17 cellular contexts compared by ENCODE assay signal in genomic region chr17:417691-418420, GRCh38. TPM values are rescaled to one million over a fixed set of nuclear protein-coding genes. Genes with fewer than 3 reads are reported as not detected.
DNase-seq lines count a peak whose midpoint lies in the region; ATAC-seq and TF ChIP-seq lines count a peak whose summit lies in the region.
"Had no signal": no experiment of that assay in that cellular context is flagged by ENCODE, and none has a peak within 500 bp of the region (broad histone marks: within the 10 kb centered on the region; RNA-seq: fewer than 3 reads in every experiment).

No MANE protein-coding gene starts in this region.

- H3K27ac Mint-ChIP-seq in activated CD4-positive, alpha-beta T cell treated with anti-CD3 and anti-CD28 coated beads, Interleukin-2, amount 10 ng/mL, durations not matched to agents 7 days and 5 days: peak overlapping the region; percentile 98
- H3K27ac Mint-ChIP-seq in Caco-2 (ENCODE audit: unreplicated experiment): peak overlapping the region; percentile 7
- peak overlapping the region; percentile 98 for H3K27ac Mint-ChIP-seq in activated CD8-positive, alpha-beta T cell treated with anti-CD3 and anti-CD28 coated beads, Interleukin-2, amount 10 ng/mL, durations not matched to agents 7 days and 5 days
- H3K27ac Mint-ChIP-seq in naive thymus-derived CD4-positive, alpha-beta T cell: peak overlapping the region; percentile 95 to 99 (median 97)

- no peak for TF ChIP-seq CTCF in Caco-2 (IDR thresholded peaks at IDR 0.05; ENCODE audit: insufficient read depth in 1 of 2, low read depth in 1 of 2, low read length in 1 of 2, severe bottlenecking in 1 of 2, unreplicated experiment in 1 of 2)

- H3K36me3 Mint-ChIP-seq in activated CD4-positive, alpha-beta T cell treated with anti-CD3 and anti-CD28 coated beads, Interleukin-2, amount 10 ng/mL, durations not matched to agents 7 days and 5 days (ENCODE audit: low read depth): peaks cover 28% of the 10 kb centered on the region
- no peaks in the 10 kb centered on the region for H3K36me3 Mint-ChIP-seq in Caco-2 (ENCODE audit: insufficient read depth, unreplicated experiment)
- peaks cover 30% of the 10 kb centered on the region for H3K36me3 Mint-ChIP-seq in activated CD8-positive, alpha-beta T cell treated with anti-CD3 and anti-CD28 coated beads, Interleukin-2, amount 10 ng/mL, durations not matched to agents 7 days and 5 days (ENCODE audit: low read depth)
- H3K36me3 Mint-ChIP-seq in naive thymus-derived CD4-positive, alpha-beta T cell: peaks cover 0 to 25% (median 5%) of the 10 kb centered on the region in 5 donors

- no peak overlapping the region for H3K4me3 ChIP-seq in Caco-2 (ENCODE audit: low read depth, low read length)
- H3K4me3 ChIP-seq in naive thymus-derived CD4-positive, alpha-beta T cell (ENCODE audit: low read length): peak overlapping the region; percentile 4
- H3K4me3 ChIP-seq: smooth muscle cell had no signal

- peaks cover 84% of the 10 kb centered on the region for H3K4me1 Mint-ChIP-seq in activated CD4-positive, alpha-beta T cell treated with anti-CD3 and anti-CD28 coated beads, Interleukin-2, amount 10 ng/mL, durations not matched to agents 7 days and 5 days
- peaks cover 7% of the 10 kb centered on the region for H3K4me1 Mint-ChIP-seq in Caco-2 (ENCODE audit: low read depth, unreplicated experiment)
- peaks cover 91% of the 10 kb centered on the region for H3K4me1 Mint-ChIP-seq in activated CD8-positive, alpha-beta T cell treated with anti-CD3 and anti-CD28 coated beads, Interleukin-2, amount 10 ng/mL, durations not matched to agents 7 days and 5 days (ENCODE audit: low read depth)
- peaks cover 46 to 92% (median 83%) of the 10 kb centered on the region in 7 donors for H3K4me1 Mint-ChIP-seq in naive thymus-derived CD4-positive, alpha-beta T cell
- H3K4me1 Mint-ChIP-seq: mesothelial cell of epicardium had no signal

- peak overlapping the region; percentile 88 for H3K4me3 Mint-ChIP-seq in activated CD4-positive, alpha-beta T cell treated with anti-CD3 and anti-CD28 coated beads, Interleukin-2, amount 10 ng/mL, durations not matched to agents 7 days and 5 days
- H3K4me3 Mint-ChIP-seq in Caco-2 (ENCODE audit: unreplicated experiment): no peak overlapping the region
- H3K4me3 Mint-ChIP-seq in activated CD8-positive, alpha-beta T cell treated with anti-CD3 and anti-CD28 coated beads, Interleukin-2, amount 10 ng/mL, durations not matched to agents 7 days and 5 days: peak overlapping the region; percentile 86
- H3K4me3 Mint-ChIP-seq in naive thymus-derived CD4-positive, alpha-beta T cell: peak overlapping the region; percentile 78 to 98 (median 92)
- H3K4me3 Mint-ChIP-seq: mesothelial cell of epicardium had no signal

- peak overlapping the region; percentile 88 for H3K27ac ChIP-seq in naive thymus-derived CD4-positive, alpha-beta T cell (ENCODE audit: low read depth, low read length)
- H3K27ac ChIP-seq: C4-2B had no signal

- H3K4me1 ChIP-seq in Caco-2: peaks cover 18% of the 10 kb centered on the region; the same call in 1 of the 2 replicates
- H3K4me1 ChIP-seq in naive thymus-derived CD4-positive, alpha-beta T cell (ENCODE audit: control insufficient read depth in 2 of 2, insufficient read depth in 2 of 2, low read length in 2 of 2): peaks cover 48 to 78% of the 10 kb centered on the region in 2 donors

- no peaks in the 10 kb centered on the region for H3K9me3 Mint-ChIP-seq in activated CD4-positive, alpha-beta T cell treated with anti-CD3 and anti-CD28 coated beads, Interleukin-2, amount 10 ng/mL, durations not matched to agents 7 days and 5 days
- peaks cover 11% of the 10 kb centered on the region for H3K9me3 Mint-ChIP-seq in Caco-2 (ENCODE audit: unreplicated experiment)
- H3K9me3 Mint-ChIP-seq in activated CD8-positive, alpha-beta T cell treated with anti-CD3 and anti-CD28 coated beads, Interleukin-2, amount 10 ng/mL, durations not matched to agents 7 days and 5 days (ENCODE audit: insufficient read depth): no peaks in the 10 kb centered on the region
- peaks cover 0 to 3% (median 0%) of the 10 kb centered on the region in 11 donors for H3K9me3 Mint-ChIP-seq in naive thymus-derived CD4-positive, alpha-beta T cell

- no TSS peak for BruUV-seq in Caco-2 (replicated peaks; lab: Mats Ljungman, UMichigan)

- no peaks in the 10 kb centered on the region for H3K36me3 ChIP-seq in Caco-2 (ENCODE audit: control insufficient read depth, insufficient read depth, low read length)
- H3K36me3 ChIP-seq in naive thymus-derived CD4-positive, alpha-beta T cell (ENCODE audit: control insufficient read depth in 2 of 3, insufficient read depth in 3 of 3, low read length in 3 of 3): no peaks in the 10 kb centered on the region

- no peaks in the 10 kb centered on the region for H3K27me3 Mint-ChIP-seq in activated CD4-positive, alpha-beta T cell treated with anti-CD3 and anti-CD28 coated beads, Interleukin-2, amount 10 ng/mL, durations not matched to agents 7 days and 5 days
- H3K27me3 Mint-ChIP-seq in Caco-2 (ENCODE audit: insufficient read depth, unreplicated experiment): no peaks in the 10 kb centered on the region
- no peaks in the 10 kb centered on the region for H3K27me3 Mint-ChIP-seq in activated CD8-positive, alpha-beta T cell treated with anti-CD3 and anti-CD28 coated beads, Interleukin-2, amount 10 ng/mL, durations not matched to agents 7 days and 5 days (ENCODE audit: low read depth)
- H3K27me3 Mint-ChIP-seq in naive thymus-derived CD4-positive, alpha-beta T cell: peaks cover 0 to 2% (median 0%) of the 10 kb centered on the region in 5 donors

- CTCF ChIA-PET in activated CD4-positive, alpha-beta T cell treated with anti-CD3 and anti-CD28 coated beads, Interleukin-2, amount 10 ng/mL, durations not matched to agents 7 days and 5 days (lab: Charles Lee): interaction anchor here (0.6 to 1.9 kb wide), 7 partner anchors 9 to 578 kb away, joined by 3 to 6 read pairs (median 3); no protein-coding TSS in a partner anchor
- CTCF ChIA-PET in Caco-2 (lab: Charles Lee): no interaction called here
- CTCF ChIA-PET in activated CD8-positive, alpha-beta T cell treated with anti-CD3 and anti-CD28 coated beads, Interleukin-2, amount 10 ng/mL, durations not matched to agents 7 days and 5 days (lab: Charles Lee): interaction anchor here (0.9 to 2.8 kb wide), 3 partner anchors 282 to 335 kb away, joined by 3 to 15 read pairs (median 11); no protein-coding TSS in a partner anchor
- CTCF ChIA-PET in naive thymus-derived CD4-positive, alpha-beta T cell (lab: Charles Lee): interaction anchor here (1.0 kb wide), 1 partner anchor 81 kb away, joined by 4 read pairs; no protein-coding TSS in a partner anchor

- no peak for DNase-seq in activated CD4-positive, alpha-beta T cell treated with anti-CD3 and anti-CD28 coated beads, Interleukin-2, amount 10 ng/mL, durations not matched to agents 7 days and 5 days
- no peak for DNase-seq in activated CD4-positive, alpha-beta T cell treated with anti-CD3 and anti-CD28 coated beads for 1 hour
- no peak for DNase-seq in Caco-2
- no peak for DNase-seq in activated CD8-positive, alpha-beta T cell treated with anti-CD3 and anti-CD28 coated beads, Interleukin-2, amount 10 ng/mL, durations not matched to agents 7 days and 5 days
- DNase-seq in naive thymus-derived CD4-positive, alpha-beta T cell: no peak
- no peak for DNase-seq in NCI-H2107 (lab: John Stamatoyannopoulos, UW)
- no peak for DNase-seq in NCI-H2196 (lab: John Stamatoyannopoulos, UW; ENCODE audit: unreplicated experiment)
- DNase-seq: DMS79 treated with DMSO at 0.1 percent for 48 hours, NCI-H1105 treated with DMSO at 0.1 percent for 48 hours, NCI-H526 treated with DMSO at 0.1 percent for 48 hours, substantia nigra had no signal

- POLR2A ChIA-PET in activated CD4-positive, alpha-beta T cell treated with anti-CD3 and anti-CD28 coated beads, Interleukin-2, amount 10 ng/mL, durations not matched to agents 7 days and 5 days (lab: Charles Lee): no interaction called here
- POLR2A ChIA-PET in Caco-2 (lab: Charles Lee): no interaction called here
- POLR2A ChIA-PET in activated CD8-positive, alpha-beta T cell treated with anti-CD3 and anti-CD28 coated beads, Interleukin-2, amount 10 ng/mL, durations not matched to agents 7 days and 5 days (lab: Charles Lee): interaction anchor here (1.0 to 2.1 kb wide), 4 partner anchors 72 to 335 kb away, joined by 3 to 9 read pairs (median 4); no protein-coding TSS in a partner anchor
- POLR2A ChIA-PET in naive thymus-derived CD4-positive, alpha-beta T cell (lab: Charles Lee): interaction anchor here (0.5 to 2.1 kb wide), 10 partner anchors 21 to 142 kb away, joined by 3 to 14 read pairs (median 5); no protein-coding TSS in a partner anchor

- no peaks in the 10 kb centered on the region for H3K27me3 ChIP-seq in Caco-2 (replicated peaks; ENCODE audit: control insufficient read depth, insufficient read depth, low read length)
- no peaks in the 10 kb centered on the region for H3K27me3 ChIP-seq in naive thymus-derived CD4-positive, alpha-beta T cell (ENCODE audit: control insufficient read depth in 2 of 2, insufficient read depth in 2 of 2, low read length in 2 of 2)

- peaks cover 8% of the 10 kb centered on the region; the same call in 1 of the 2 replicates for H3K9me3 ChIP-seq in Caco-2
- H3K9me3 ChIP-seq in naive thymus-derived CD4-positive, alpha-beta T cell (ENCODE audit: control insufficient read depth in 2 of 3, low read length in 3 of 3): no peaks in the 10 kb centered on the region

- intact Hi-C loops in Caco-2 (cut with micrococcal nuclease; ENCODE audit: unreplicated experiment): no loop called here
- intact Hi-C loops in naive thymus-derived CD4-positive, alpha-beta T cell (cut with micrococcal nuclease): loop anchor here (1.0 to 2.0 kb wide), 2 partner anchors 8 to 19 kb away; a partner anchor contains a TSS

- no peak for ATAC-seq in activated CD8-positive, alpha-beta T cell treated with anti-CD3 and anti-CD28 coated beads, Interleukin-2, amount 10 ng/mL, durations not matched to agents 7 days and 5 days
- no peak for ATAC-seq in naive thymus-derived CD4-positive, alpha-beta T cell
- no peak for ATAC-seq in HG03571 (IDR thresholded peaks at IDR 0.05; ENCODE audit: unreplicated experiment)
- ATAC-seq: left lobe of liver had no signal

RNA-seq across cellular contexts. Expression of gene RFLNB, which starts 27.9 kb away (rescaled TPM):
- total RNA-seq in activated CD4-positive, alpha-beta T cell treated with anti-CD3 and anti-CD28 coated beads, Interleukin-2, amount 10 ng/mL, durations not matched to agents 7 days and 5 days: 100 to 1,000 TPM in 1 of 2 experiments, 10 to 100 TPM in 1; 93.4 to 101 TPM
- total RNA-seq in Caco-2 (2022): 1.5 and 1.7 TPM in 2 replicates
- total RNA-seq in activated CD8-positive, alpha-beta T cell treated with anti-CD3 and anti-CD28 coated beads, Interleukin-2, amount 10 ng/mL, durations not matched to agents 7 days and 5 days: 100 to 1,000 TPM; 165 to 166 TPM
- 100 to 1,000 TPM in 1 of 5 experiments, 10 to 100 TPM in 4; 53.9 to 180 (median 59.2) TPM for total RNA-seq in naive thymus-derived CD4-positive, alpha-beta T cell
- polyA plus RNA-seq in naive thymus-derived CD4-positive, alpha-beta T cell: 10 to 100 TPM; 38.8 to 43.9 TPM
- total RNA-seq: HT-29 had no signal

Comparison
In these comparisons a context has a peak if more than half of its experiments do, and no peak if none do; other contexts are left out.
1. H3K27ac Mint-ChIP-seq: peak in every context shown above with its lines; median percentile 98 in activated CD4-positive, alpha-beta T cell treated with anti-CD3 and anti-CD28 coated beads, Interleukin-2, amount 10 ng/mL, durations not matched to agents 7 days and 5 days; 98 in activated CD8-positive, alpha-beta T cell treated with anti-CD3 and anti-CD28 coated beads, Interleukin-2, amount 10 ng/mL, durations not matched to agents 7 days and 5 days; 97 in naive thymus-derived CD4-positive, alpha-beta T cell; 7 in Caco-2.
2. RNA of gene RFLNB, which starts 27.9 kb away (total RNA-seq): 165 to 166 TPM in activated CD8-positive, alpha-beta T cell treated with anti-CD3 and anti-CD28 coated beads, Interleukin-2, amount 10 ng/mL, durations not matched to agents 7 days and 5 days, 93.4 to 101 TPM in activated CD4-positive, alpha-beta T cell treated with anti-CD3 and anti-CD28 coated beads, Interleukin-2, amount 10 ng/mL, durations not matched to agents 7 days and 5 days and 53.9 to 180 TPM in naive thymus-derived CD4-positive, alpha-beta T cell; 1.5 to 1.7 TPM in Caco-2; every median in the first group is over 10 times any median in the second.
3. POLR2A ChIA-PET loops: an anchor here in activated CD8-positive, alpha-beta T cell treated with anti-CD3 and anti-CD28 coated beads, Interleukin-2, amount 10 ng/mL, durations not matched to agents 7 days and 5 days (1.0 to 2.1 kb wide) and naive thymus-derived CD4-positive, alpha-beta T cell (0.5 to 2.1 kb wide); none called in activated CD4-positive, alpha-beta T cell treated with anti-CD3 and anti-CD28 coated beads, Interleukin-2, amount 10 ng/mL, durations not matched to agents 7 days and 5 days and Caco-2.